In genomic region chr11:31369348-31370329, GRCh38 we compare ENCODE assay signal across 1 cellular context.
A peak's percentile ranks its signal among the peaks of the same experiment; 100 is the strongest.
TF ChIP-seq lines count a peak whose summit lies in the region.

Gene DCDC1, minus strand, starts transcription at chr11:31369739. Its CDS starts 41,459 bp downstream, at chr11:31328280.
Gene DNAJC24, plus strand, starts transcription at chr11:31369860. Its CDS starts 889 bp downstream, at chr11:31370749.

TF ChIP-seq in HepG2, 621 proteins besides CTCF, POLR2A, EP300 and RAD21 (continued from another document):
- TF ChIP-seq, protein P1, sequence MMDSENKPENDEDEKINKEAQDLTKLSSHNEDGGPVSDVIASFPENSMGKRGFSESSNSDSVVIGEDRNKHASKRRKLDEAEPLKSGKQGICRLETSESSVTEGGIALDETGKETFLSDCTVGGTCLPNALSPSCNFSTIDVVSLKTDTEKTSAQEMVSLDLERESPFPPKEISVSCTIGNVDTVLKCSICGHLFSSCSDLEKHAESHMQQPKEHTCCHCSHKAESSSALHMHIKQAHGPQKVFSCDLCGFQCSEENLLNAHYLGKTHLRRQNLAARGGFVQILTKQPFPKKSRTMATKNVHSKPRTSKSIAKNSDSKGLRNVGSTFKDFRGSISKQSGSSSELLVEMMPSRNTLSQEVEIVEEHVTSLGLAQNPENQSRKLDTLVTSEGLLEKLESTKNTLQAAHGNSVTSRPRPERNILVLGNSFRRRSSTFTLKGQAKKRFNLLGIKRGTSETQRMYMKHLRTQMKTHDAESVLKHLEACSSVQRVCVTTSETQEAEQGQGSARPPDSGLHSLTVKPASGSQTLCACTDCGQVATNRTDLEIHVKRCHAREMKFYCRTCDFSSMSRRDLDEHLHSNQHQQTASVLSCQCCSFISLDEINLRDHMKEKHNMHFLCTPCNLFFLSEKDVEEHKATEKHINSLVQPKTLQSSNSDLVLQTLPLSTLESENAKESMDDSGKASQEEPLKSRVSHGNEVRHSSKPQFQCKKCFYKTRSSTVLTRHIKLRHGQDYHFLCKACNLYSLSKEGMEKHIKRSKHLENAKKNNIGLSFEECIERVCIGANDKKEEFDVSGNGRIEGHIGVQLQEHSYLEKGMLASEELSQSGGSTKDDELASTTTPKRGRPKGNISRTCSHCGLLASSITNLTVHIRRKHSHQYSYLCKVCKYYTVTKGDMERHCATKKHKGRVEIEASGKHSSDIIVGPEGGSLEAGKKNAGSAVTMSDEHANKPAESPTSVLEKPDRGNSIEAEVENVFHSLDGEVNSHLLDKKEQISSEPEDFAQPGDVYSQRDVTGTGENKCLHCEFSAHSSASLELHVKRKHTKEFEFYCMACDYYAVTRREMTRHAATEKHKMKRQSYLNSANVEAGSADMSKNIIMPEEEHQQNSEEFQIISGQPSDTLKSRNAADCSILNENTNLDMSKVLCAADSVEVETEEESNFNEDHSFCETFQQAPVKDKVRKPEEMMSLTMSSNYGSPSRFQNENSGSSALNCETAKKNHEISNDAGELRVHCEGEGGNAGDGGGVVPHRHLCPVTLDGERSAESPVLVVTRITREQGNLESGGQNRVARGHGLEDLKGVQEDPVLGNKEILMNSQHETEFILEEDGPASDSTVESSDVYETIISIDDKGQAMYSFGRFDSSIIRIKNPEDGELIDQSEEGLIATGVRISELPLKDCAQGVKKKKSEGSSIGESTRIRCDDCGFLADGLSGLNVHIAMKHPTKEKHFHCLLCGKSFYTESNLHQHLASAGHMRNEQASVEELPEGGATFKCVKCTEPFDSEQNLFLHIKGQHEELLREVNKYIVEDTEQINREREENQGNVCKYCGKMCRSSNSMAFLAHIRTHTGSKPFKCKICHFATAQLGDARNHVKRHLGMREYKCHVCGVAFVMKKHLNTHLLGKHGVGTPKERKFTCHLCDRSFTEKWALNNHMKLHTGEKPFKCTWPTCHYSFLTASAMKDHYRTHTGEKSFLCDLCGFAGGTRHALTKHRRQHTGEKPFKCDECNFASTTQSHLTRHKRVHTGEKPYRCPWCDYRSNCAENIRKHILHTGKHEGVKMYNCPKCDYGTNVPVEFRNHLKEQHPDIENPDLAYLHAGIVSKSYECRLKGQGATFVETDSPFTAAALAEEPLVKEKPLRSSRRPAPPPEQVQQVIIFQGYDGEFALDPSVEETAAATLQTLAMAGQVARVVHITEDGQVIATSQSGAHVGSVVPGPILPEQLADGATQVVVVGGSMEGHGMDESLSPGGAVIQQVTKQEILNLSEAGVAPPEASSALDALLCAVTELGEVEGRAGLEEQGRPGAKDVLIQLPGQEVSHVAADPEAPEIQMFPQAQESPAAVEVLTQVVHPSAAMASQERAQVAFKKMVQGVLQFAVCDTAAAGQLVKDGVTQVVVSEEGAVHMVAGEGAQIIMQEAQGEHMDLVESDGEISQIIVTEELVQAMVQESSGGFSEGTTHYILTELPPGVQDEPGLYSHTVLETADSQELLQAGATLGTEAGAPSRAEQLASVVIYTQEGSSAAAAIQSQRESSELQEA (CRISPR knock-in tag; IDR thresholded peaks at IDR 0.05; ENCODE audit: not compliant biosample characterization): no peak
- TF ChIP-seq ZFY (CRISPR knock-in tag; IDR thresholded peaks at IDR 0.05) (peak; percentile 73), RBAK (CRISPR knock-in tag; IDR thresholded peaks at IDR 0.05) (no peak), ERF (CRISPR knock-in tag; IDR thresholded peaks at IDR 0.05) (peak; percentile 76), ZNF350 (CRISPR knock-in tag; IDR thresholded peaks at IDR 0.05; ENCODE audit: borderline replicate concordance, low read depth) (peak; percentile 71; the same call in 1 of the 2 replicates), NFIB (CRISPR knock-in tag; IDR thresholded peaks at IDR 0.05; ENCODE audit: borderline replicate concordance) (no peak), MXD4 (CRISPR knock-in tag; IDR thresholded peaks at IDR 0.05) (no peak), ZNF10 (CRISPR knock-in tag; IDR thresholded peaks at IDR 0.05; ENCODE audit: borderline replicate concordance, low read depth) (no peak), ZNF142 (CRISPR knock-in tag; IDR thresholded peaks at IDR 0.05) (no peak), GATAD2A (CRISPR knock-in tag; IDR thresholded peaks at IDR 0.05) (0 out of 2 replicates have a peak, but pooled peaks have one; percentile 34), NFYC (CRISPR knock-in tag; IDR thresholded peaks at IDR 0.05) (no peak), SP4 (CRISPR knock-in tag; IDR thresholded peaks at IDR 0.05) (peak; percentile 76; the same call in 1 of the 2 replicates), XRCC5 (optimal IDR thresholded peaks at IDR 0.05; ENCODE audit: low read length) (peak; percentile 91), NFIC (IDR thresholded peaks at IDR 0.05; ENCODE audit: low read length) (no peak), ZNF652 (CRISPR knock-in tag; IDR thresholded peaks at IDR 0.05; ENCODE audit: borderline replicate concordance, low read depth) (no peak), GABPA (IDR thresholded peaks at IDR 0.05; ENCODE audit: low read depth, low read length) (peak; percentile 99), GABPA (CRISPR knock-in tag; IDR thresholded peaks at IDR 0.05; ENCODE audit: low read depth) (peak; percentile 99), SOX6 (IDR thresholded peaks at IDR 0.05) (no peak), SOX6 (CRISPR knock-in tag; IDR thresholded peaks at IDR 0.05) (peak; percentile 64), CBFB (CRISPR knock-in tag; IDR thresholded peaks at IDR 0.05) (peak; percentile 58; the same call in 1 of the 2 replicates), HMG20B (CRISPR knock-in tag; conservative IDR thresholded peaks at IDR 0.05) (no peak), HNF4A (CRISPR knock-in tag; IDR thresholded peaks at IDR 0.05) (peak; percentile 27; the same call in 1 of the 2 replicates), BRCA1 (CRISPR knock-in tag; IDR thresholded peaks at IDR 0.05) (no peak), MTA1 (CRISPR knock-in tag; IDR thresholded peaks at IDR 0.05; ENCODE audit: borderline replicate concordance) (0 out of 2 replicates have a peak, but pooled peaks have one; percentile 47), HOXA5 (CRISPR knock-in tag; IDR thresholded peaks at IDR 0.05) (peak; percentile 55; the same call in 1 of the 2 replicates), SP1 (IDR thresholded peaks at IDR 0.05) (no peak), SP1 (CRISPR knock-in tag; IDR thresholded peaks at IDR 0.05) (peak; percentile 77), ZNF235 (CRISPR knock-in tag; IDR thresholded peaks at IDR 0.05; ENCODE audit: borderline replicate concordance) (peak; percentile 82; the same call in 1 of the 2 replicates), DPF2 (CRISPR knock-in tag; IDR thresholded peaks at IDR 0.05; ENCODE audit: borderline replicate concordance, low read depth) (no peak), ZNF230 (CRISPR knock-in tag; IDR thresholded peaks at IDR 0.05) (peak; percentile 71; the same call in 1 of the 2 replicates), ZNF792 (CRISPR knock-in tag; IDR thresholded peaks at IDR 0.05) (no peak), SALL2 (CRISPR knock-in tag; IDR thresholded peaks at IDR 0.05) (peak; percentile 63; the same call in 1 of the 2 replicates), DNMT3B (CRISPR knock-in tag; conservative IDR thresholded peaks at IDR 0.05) (no peak), ZNF124 (CRISPR knock-in tag; IDR thresholded peaks at IDR 0.05) (peak; percentile 59; the same call in 1 of the 2 replicates), POLR2AphosphoS2 (IDR thresholded peaks at IDR 0.05; ENCODE audit: low read depth, low read length) (no peak), GATAD1 (CRISPR knock-in tag; IDR thresholded peaks at IDR 0.05) (peak; percentile 93), ZBTB7A (CRISPR knock-in tag; IDR thresholded peaks at IDR 0.05) (no peak), TBX3 (IDR thresholded peaks at IDR 0.05; ENCODE audit: borderline replicate concordance) (no peak), ZNF3 (CRISPR knock-in tag; IDR thresholded peaks at IDR 0.05) (no peak)
- TF ChIP-seq, protein P2, sequence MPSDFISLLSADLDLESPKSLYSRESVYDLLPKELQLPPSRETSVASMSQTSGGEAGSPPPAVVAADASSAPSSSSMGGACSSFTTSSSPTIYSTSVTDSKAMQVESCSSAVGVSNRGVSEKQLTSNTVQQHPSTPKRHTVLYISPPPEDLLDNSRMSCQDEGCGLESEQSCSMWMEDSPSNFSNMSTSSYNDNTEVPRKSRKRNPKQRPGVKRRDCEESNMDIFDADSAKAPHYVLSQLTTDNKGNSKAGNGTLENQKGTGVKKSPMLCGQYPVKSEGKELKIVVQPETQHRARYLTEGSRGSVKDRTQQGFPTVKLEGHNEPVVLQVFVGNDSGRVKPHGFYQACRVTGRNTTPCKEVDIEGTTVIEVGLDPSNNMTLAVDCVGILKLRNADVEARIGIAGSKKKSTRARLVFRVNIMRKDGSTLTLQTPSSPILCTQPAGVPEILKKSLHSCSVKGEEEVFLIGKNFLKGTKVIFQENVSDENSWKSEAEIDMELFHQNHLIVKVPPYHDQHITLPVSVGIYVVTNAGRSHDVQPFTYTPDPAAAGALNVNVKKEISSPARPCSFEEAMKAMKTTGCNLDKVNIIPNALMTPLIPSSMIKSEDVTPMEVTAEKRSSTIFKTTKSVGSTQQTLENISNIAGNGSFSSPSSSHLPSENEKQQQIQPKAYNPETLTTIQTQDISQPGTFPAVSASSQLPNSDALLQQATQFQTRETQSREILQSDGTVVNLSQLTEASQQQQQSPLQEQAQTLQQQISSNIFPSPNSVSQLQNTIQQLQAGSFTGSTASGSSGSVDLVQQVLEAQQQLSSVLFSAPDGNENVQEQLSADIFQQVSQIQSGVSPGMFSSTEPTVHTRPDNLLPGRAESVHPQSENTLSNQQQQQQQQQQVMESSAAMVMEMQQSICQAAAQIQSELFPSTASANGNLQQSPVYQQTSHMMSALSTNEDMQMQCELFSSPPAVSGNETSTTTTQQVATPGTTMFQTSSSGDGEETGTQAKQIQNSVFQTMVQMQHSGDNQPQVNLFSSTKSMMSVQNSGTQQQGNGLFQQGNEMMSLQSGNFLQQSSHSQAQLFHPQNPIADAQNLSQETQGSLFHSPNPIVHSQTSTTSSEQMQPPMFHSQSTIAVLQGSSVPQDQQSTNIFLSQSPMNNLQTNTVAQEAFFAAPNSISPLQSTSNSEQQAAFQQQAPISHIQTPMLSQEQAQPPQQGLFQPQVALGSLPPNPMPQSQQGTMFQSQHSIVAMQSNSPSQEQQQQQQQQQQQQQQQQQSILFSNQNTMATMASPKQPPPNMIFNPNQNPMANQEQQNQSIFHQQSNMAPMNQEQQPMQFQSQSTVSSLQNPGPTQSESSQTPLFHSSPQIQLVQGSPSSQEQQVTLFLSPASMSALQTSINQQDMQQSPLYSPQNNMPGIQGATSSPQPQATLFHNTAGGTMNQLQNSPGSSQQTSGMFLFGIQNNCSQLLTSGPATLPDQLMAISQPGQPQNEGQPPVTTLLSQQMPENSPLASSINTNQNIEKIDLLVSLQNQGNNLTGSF (CRISPR knock-in tag; IDR thresholded peaks at IDR 0.05): no peak
